In the genomic region with DNA sequence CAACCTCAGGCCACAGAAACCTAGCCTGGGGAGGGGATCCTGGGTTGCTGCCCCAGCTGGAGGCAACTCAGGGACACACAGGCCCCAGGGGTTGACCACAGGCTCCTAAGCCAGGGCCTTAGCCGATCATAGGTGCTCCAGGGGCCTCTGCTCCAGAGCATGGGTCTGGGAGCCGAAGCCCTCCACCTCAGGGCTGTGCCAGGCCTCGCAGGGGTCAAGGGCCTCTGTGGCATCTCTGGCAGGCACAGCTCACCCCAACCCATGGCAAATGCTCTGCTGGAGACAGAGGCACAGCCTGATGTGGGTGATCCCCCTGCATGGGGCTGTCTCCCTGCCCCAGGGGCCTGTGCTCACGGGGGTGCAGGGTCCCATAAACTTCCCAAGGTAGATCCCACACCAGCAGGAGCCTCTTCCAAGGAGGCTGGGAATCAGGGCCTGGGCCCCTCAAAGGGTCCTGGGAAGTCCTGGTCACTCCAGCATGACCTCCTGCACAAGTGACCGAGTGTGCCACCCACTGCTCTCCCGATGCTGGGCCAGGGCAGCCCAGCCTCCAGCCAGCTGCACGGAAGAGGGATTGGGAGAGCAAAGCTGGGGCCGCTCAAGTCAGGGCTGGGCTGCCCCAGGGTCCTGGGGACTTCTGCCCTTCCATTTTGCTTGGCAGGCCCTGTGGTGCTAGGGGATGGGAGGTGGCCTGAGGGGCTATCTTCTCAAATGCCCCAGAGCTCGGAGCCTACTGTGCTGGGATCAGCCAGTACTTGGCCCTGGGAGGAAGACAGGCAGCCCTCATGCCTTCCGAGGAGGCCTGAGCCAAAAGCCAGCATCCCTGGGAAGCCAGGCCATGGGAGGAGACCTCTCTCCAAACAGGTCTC, we compare ENCODE assay signal across 19 cellular contexts. TPM values are rescaled to one million over a fixed set of nuclear protein-coding genes. Genes with fewer than 3 reads are reported as not detected.
DNase-seq lines count a peak whose midpoint lies in the region; ATAC-seq, FAIRE-seq and TF ChIP-seq lines count a peak whose summit lies in the region.
"Had no signal": no experiment of that assay in that cellular context is flagged by ENCODE, and none has a peak within 500 bp of the region (broad histone marks: within the 10 kb centered on the region; RNA-seq: fewer than 3 reads in every experiment).

No MANE protein-coding gene starts in this region.

- peak overlapping the region; percentile 41 for H4K5ac ChIP-seq in H1 (ENCODE audit: insufficient read length, low read depth, low read length)

- H3K4me3 ChIP-seq in A673 (ENCODE audit: low read depth, low read length, poor library complexity, severe bottlenecking), result no peak overlapping the region
- no peak overlapping the region for H3K4me3 ChIP-seq in HEK293 (ENCODE audit: low read depth, low read length)
- no peak overlapping the region for H3K4me3 ChIP-seq in H1 (ENCODE audit: extremely low read depth in 1 of 4, insufficient read depth in 2 of 4, low read depth in 3 of 4, low read length in 4 of 4)
- H3K4me3 ChIP-seq in osteoblast (ENCODE audit: insufficient read depth, low read length), result no peak overlapping the region
- H3K4me3 ChIP-seq: cardiac muscle cell, upper lobe of left lung had no signal

- no peak overlapping the region for H3K9ac ChIP-seq in H1 (replicated peaks in 1 of 4; ENCODE audit: extremely low read depth in 1 of 4, low read depth in 3 of 4, low read length in 3 of 4)
- H3K9ac ChIP-seq: KMS-11 had no signal

- H2BK15ac ChIP-seq in H1 (ENCODE audit: low read length), result peak overlapping the region; percentile 97

- no peaks in the 10 kb centered on the region for H3K79me2 ChIP-seq in H1 (ENCODE audit: control insufficient read depth in 1 of 2, insufficient read depth in 2 of 2, low read length in 2 of 2)
- no peaks in the 10 kb centered on the region for H3K79me2 ChIP-seq in osteoblast (ENCODE audit: insufficient read depth, low read length)

- H4K20me1 ChIP-seq in H1 (replicated peaks in 1 of 2; ENCODE audit: control insufficient read depth in 1 of 2, insufficient read depth in 2 of 2, low read length in 2 of 2) (peaks cover 0 to 4% of the 10 kb centered on the region in 2 experiments), osteoblast (ENCODE audit: insufficient read depth, low read length) (no peaks in the 10 kb centered on the region)

- H3K23me2 ChIP-seq in H1 (ENCODE audit: low read depth, low read length), result peaks cover 6% of the 10 kb centered on the region

- no peak for TF ChIP-seq EP300 in H1 (IDR thresholded peaks at IDR 0.05; ENCODE audit: borderline replicate concordance in 1 of 2, low read depth in 2 of 2, low read length in 2 of 2)

- H3K14ac ChIP-seq in H1 (ENCODE audit: insufficient read length), result no peak overlapping the region

- H3K9me3 ChIP-seq in A673 (ENCODE audit: low read depth, low read length, poor library complexity, severe bottlenecking) (no peaks in the 10 kb centered on the region), HEK293 (ENCODE audit: control insufficient read depth, insufficient read depth, low read depth, low read length) (no peaks in the 10 kb centered on the region), H1 (ENCODE audit: insufficient read depth in 2 of 2, low read depth in 1 of 2, low read length in 1 of 2) (no peaks in the 10 kb centered on the region), osteoblast (ENCODE audit: low read depth, low read length) (no peaks in the 10 kb centered on the region)
- H3K9me3 ChIP-seq: upper lobe of left lung had no signal

- H4K91ac ChIP-seq in H1 (replicated peaks; ENCODE audit: insufficient read length, low read length), result peak overlapping the region; percentile 51

- no peaks in the 10 kb centered on the region for H3K36me3 ChIP-seq in A673 (ENCODE audit: insufficient read depth, low read length, poor library complexity, severe bottlenecking)
- no peaks in the 10 kb centered on the region for H3K36me3 ChIP-seq in HEK293 (ENCODE audit: control insufficient read depth in 2 of 2, insufficient read depth in 1 of 2, low read length in 2 of 2)
- H3K36me3 ChIP-seq in H1 (ENCODE audit: control insufficient read depth in 2 of 4, insufficient read depth in 4 of 4, low read length in 3 of 4), result no peaks in the 10 kb centered on the region
- no peaks in the 10 kb centered on the region for H3K36me3 ChIP-seq in osteoblast (ENCODE audit: insufficient read depth, low read length)
- H3K36me3 ChIP-seq: cardiac muscle cell, upper lobe of left lung had no signal

- H2BK12ac ChIP-seq in H1 (ENCODE audit: low read depth, low read length), result peak overlapping the region; percentile 63; the same call in 1 of the 2 replicates

- H2BK120ac ChIP-seq in H1 (replicated peaks; ENCODE audit: low read depth, low read length), result no peak overlapping the region

- H3K27me3 ChIP-seq in A673 (replicated peaks; ENCODE audit: insufficient read depth, low read depth, low read length, poor library complexity) (no peaks in the 10 kb centered on the region), H1 (replicated peaks in 1 of 4; ENCODE audit: control insufficient read depth in 3 of 4, extremely low read depth in 1 of 4, insufficient read depth in 3 of 4, low read length in 3 of 4) (peaks cover 0 to 15% (median 10%) of the 10 kb centered on the region in 4 experiments; a peak in 5 of 7 replicates), osteoblast (ENCODE audit: insufficient read depth, low read length) (peaks cover 5% of the 10 kb centered on the region)
- H3K27me3 ChIP-seq: cardiac muscle cell, upper lobe of left lung had no signal

- H3K4ac ChIP-seq in H1 (replicated peaks; ENCODE audit: insufficient read length, low read depth, low read length), result peak overlapping the region; percentile 83

- H3K4me1 ChIP-seq in A673 (ENCODE audit: insufficient read depth, low read length, poor library complexity, severe bottlenecking), result peaks cover 25% of the 10 kb centered on the region
- no peaks in the 10 kb centered on the region for H3K4me1 ChIP-seq in HEK293 (ENCODE audit: control insufficient read depth, insufficient read depth, low read length)
- H3K4me1 ChIP-seq in H1 (replicated peaks in 1 of 4; ENCODE audit: control insufficient read depth in 3 of 4, insufficient read depth in 4 of 4, low read length in 3 of 4), result peaks cover 0 to 30% (median 23%) of the 10 kb centered on the region in 4 experiments; a peak in 6 of 7 replicates
- H3K4me1 ChIP-seq in osteoblast (ENCODE audit: insufficient read depth, low read length), result peaks cover 16% of the 10 kb centered on the region

- no peak for ATAC-seq in GM21825 (IDR thresholded peaks at IDR 0.05; ENCODE audit: unreplicated experiment)
- ATAC-seq: activated naive CD4-positive, alpha-beta T cell treated with anti-CD3 and anti-CD28 coated beads, Interleukin-2, amount 50 U/mL, for 72 hours had no signal

- peak overlapping the region; percentile 81 for H3K18ac ChIP-seq in H1 (ENCODE audit: extremely low read depth, low read length)

- TF ChIP-seq RAD21 in H1 (IDR thresholded peaks at IDR 0.05 in 1 of 2, conservative IDR thresholded peaks at IDR 0.05 in 1 of 2; ENCODE audit: low read depth in 2 of 2, low read length in 2 of 2), result no peak

- H3K79me1 ChIP-seq in H1 (ENCODE audit: low read depth, low read length), result no peaks in the 10 kb centered on the region

- BruUV-seq in A673 (replicated peaks; lab: Mats Ljungman, UMichigan), result no TSS peak

- TF ChIP-seq POLR2A in H1 (IDR thresholded peaks at IDR 0.05; ENCODE audit: control extremely low read depth in 1 of 2, low read depth in 2 of 2, low read length in 2 of 2), result no peak
- no peak for TF ChIP-seq POLR2A in GM12892 (IDR thresholded peaks at IDR 0.05; ENCODE audit: low read depth, low read length)

- TF ChIP-seq CTCF in A673 (conservative IDR thresholded peaks at IDR 0.05; ENCODE audit: low read depth, low read length) (0 out of 2 replicates have a peak, but pooled peaks have one; percentile 4), HEK293 (tag by site-specific recombination; IDR thresholded peaks at IDR 0.05) (no peak), H1 (IDR thresholded peaks at IDR 0.05; ENCODE audit: control extremely low read depth in 1 of 3, insufficient read depth in 1 of 3, low read depth in 1 of 3, low read length in 3 of 3) (no peak), osteoblast (IDR thresholded peaks at IDR 0.05; ENCODE audit: extremely low read depth, low read depth, low read length) (no peak)

- H4K8ac ChIP-seq in H1 (ENCODE audit: extremely low read depth, insufficient read depth, low read length), result peak overlapping the region; percentile 80

- no peak overlapping the region; the same call in 1 of the 2 replicates for H2BK20ac ChIP-seq in H1 (ENCODE audit: low read length)

- H2AK5ac ChIP-seq in H1 (ENCODE audit: low read depth, low read length), result no peak overlapping the region; the same call in 1 of the 2 replicates

- no peak overlapping the region for H3K23ac ChIP-seq in H1 (ENCODE audit: insufficient read length)

- CTCF ChIA-PET in A673 (lab: Charles Lee), result no interaction called here
- CTCF ChIA-PET in HEK293 (lab: Yijun Ruan, JAX), result interaction anchor here (1.2 kb wide), 1 partner anchor 31 kb away, joined by 4 read pairs; no protein-coding TSS in a partner anchor
- CTCF ChIA-PET in H1 (lab: Charles Lee; ENCODE audit: partially characterized antibody), result interaction anchor here (0.6 to 3.0 kb wide), 14 partner anchors 11 to 211 kb away, joined by 3 to 13 read pairs (median 4); no protein-coding TSS in a partner anchor

- POLR2A ChIA-PET in A673 (lab: Charles Lee; ENCODE audit: low non-redundant PET), result no interaction called here
- POLR2A ChIA-PET in HEK293 (lab: Yijun Ruan, JAX), result no interaction called here
- POLR2A ChIA-PET in H1 (lab: Charles Lee; ENCODE audit: partially characterized antibody), result interaction anchor here (0.8 to 1.6 kb wide), 2 partner anchors 92 to 155 kb away, joined by 4 to 5 read pairs; no protein-coding TSS in a partner anchor

- intact Hi-C loops in A673 (cut with micrococcal nuclease; ENCODE audit: unreplicated experiment), result no loop called here

- H3K56ac ChIP-seq in H1 (replicated peaks; ENCODE audit: insufficient read length, low read depth, low read length), result no peak overlapping the region

- WGBS in H1 (ENCODE audit: extremely low coverage in 1 of 2, insufficient coverage in 1 of 2, insufficient read length in 1 of 2, insufficient replicate concordance in 2 of 2, low coverage in 1 of 2, low lambda C conversion rate in 2 of 2, missing lambda C conversion rate in 1 of 2), 2 experiments, result 91% methylated on average over 8 of the region's 10 CpGs; no CpG with 5 or more reads in 1 of the 2 experiments

- H2AFZ ChIP-seq in H1 (ENCODE audit: low read length), result 0 out of 2 replicates have a peak overlapping the region, but pooled peaks have one; percentile 26
- H2AFZ ChIP-seq in osteoblast (ENCODE audit: low read length), result peak overlapping the region; percentile 22

- FAIRE-seq in H1 (lab: Jason Lieb, UNC), result no peak
- no peak for FAIRE-seq in GM12892 (lab: Jason Lieb, UNC)

- H3K27ac ChIP-seq in A673 (ENCODE audit: low read depth, low read length, poor library complexity, severe bottlenecking) (peak overlapping the region; percentile 77), HEK293 (ENCODE audit: extremely low read depth, low read depth, low read length) (no peak overlapping the region), H1 (ENCODE audit: low read depth, low read length) (no peak overlapping the region), osteoblast (ENCODE audit: low read depth, low read length) (no peak overlapping the region)
- H3K27ac ChIP-seq: cardiac muscle cell, KMS-11, upper lobe of left lung had no signal

- H2BK5ac ChIP-seq in H1 (ENCODE audit: low read depth, low read length), result peak overlapping the region; percentile 71; the same call in 1 of the 2 replicates

- DNase-seq in A673 (ENCODE audit: low spot score) (no peak), H1 (ENCODE audit: low read depth in 1 of 2, low spot score in 2 of 2) (no peak), osteoblast (ENCODE audit: insufficient read length, low spot score, missing footprints) (no peak), LoVo (ENCODE audit: low spot score) (no peak), GM12892 (ENCODE audit: insufficient read length) (no peak), NCI-H2081 (lab: John Stamatoyannopoulos, UW) (no peak)
- DNase-seq: ACHN; naive B cell; NCI-H1092 treated with DMSO at 0.1 percent for 48 hours; NK-92 treated with Interleukin-12 subunit alpha and Interleukin-12 subunit beta, amount 100 ng/mL, for 24 hours; stimulated activated CD4-positive, alpha-beta T cell treated with anti-CD3 and anti-CD28 coated beads, Interleukin-2, amount 100 ng/mL, for 24 hours had no signal

- H3K4me2 ChIP-seq in H1 (ENCODE audit: insufficient read depth in 1 of 2, low read depth in 2 of 2, low read length in 2 of 2), result peak overlapping the region in 1 of 2 experiments; percentile 50; a peak in 2 of 4 replicates
- H3K4me2 ChIP-seq in osteoblast (ENCODE audit: insufficient read depth, low read length), result peak overlapping the region; percentile 60
- H3K4me2 ChIP-seq: KMS-11 had no signal

RNA-seq across cellular contexts. Expression of gene PRSS38, which starts 22.2 kb away (rescaled TPM):
- total RNA-seq in A673 (2021) (not detected in 2 replicates), osteoblast (not detected in 2 replicates)
- total RNA-seq in H1 (2021; fragmentation: NEBNext Ultra II Directional; extraction: Animal tissue kit (Norgen Biotek cat#: 25700)), result not detected in 2 replicates
- polyA plus RNA-seq in H1 (2011; rRNA removed), result not detected in 2 replicates
- polyA plus RNA-seq in H1 (2011; cell fraction: cytosol; rRNA removed), result not detected
- polyA plus RNA-seq in H1 (2011; cell fraction: nucleus; rRNA removed), result not detected
- not detected in 4 replicates for polyA plus RNA-seq in H1 (2012, experiment 1 of 2)
- not detected for polyA plus RNA-seq in H1 (2012, experiment 2 of 2)
- polyA plus RNA-seq in H1 (2013, experiment 1 of 2), result not detected
- not detected for polyA plus RNA-seq in H1 (2013, experiment 2 of 2)
- not detected in 2 replicates for polyA minus RNA-seq in H1 (2011; rRNA and poly(A)+ RNA removed)
- not detected for polyA minus RNA-seq in H1 (2011; cell fraction: cytosol; rRNA and poly(A)+ RNA removed)
- polyA minus RNA-seq in H1 (2011; cell fraction: nucleus; rRNA and poly(A)+ RNA removed), result not detected
- not detected for polyA plus RNA-seq in GM12892 (2012; ENCODE audit: missing spikeins)
- total RNA-seq: activated naive CD4-positive, alpha-beta T cell treated with anti-CD3 and anti-CD28 coated beads, Interleukin-2, amount 50 U/mL, for 72 hours; cardiac muscle cell; renal cortical epithelial cell; Right ventricle myocardium inferior; upper lobe of left lung had no signal
- polyA plus RNA-seq: cardiac muscle cell had no signal

RNA-seq across cellular contexts. Expression of gene SNAP47, which starts 58.1 kb away (rescaled TPM):
- total RNA-seq in A673 (2021) (36.4 and 40.8 TPM in 2 replicates), osteoblast (47.7 and 51.4 TPM in 2 replicates)
- 34.5 and 42.2 TPM in 2 replicates for total RNA-seq in H1 (2021; fragmentation: NEBNext Ultra II Directional; extraction: Animal tissue kit (Norgen Biotek cat#: 25700))
- polyA plus RNA-seq in H1 (2011; rRNA removed), result 37.6 and 50.6 TPM in 2 replicates
- 49.1 TPM for polyA plus RNA-seq in H1 (2011; cell fraction: cytosol; rRNA removed)
- polyA plus RNA-seq in H1 (2011; cell fraction: nucleus; rRNA removed), result 50.5 TPM
- 35.1 to 40.8 TPM (median 39.9 TPM) in 4 replicates for polyA plus RNA-seq in H1 (2012, experiment 1 of 2)
- 46.2 TPM for polyA plus RNA-seq in H1 (2012, experiment 2 of 2)
- 20.2 TPM for polyA plus RNA-seq in H1 (2013, experiment 1 of 2)
- 20.5 TPM for polyA plus RNA-seq in H1 (2013, experiment 2 of 2)
- polyA minus RNA-seq in H1 (2011; rRNA and poly(A)+ RNA removed), result 38.0 and 45.5 TPM in 2 replicates
- polyA minus RNA-seq in H1 (2011; cell fraction: cytosol; rRNA and poly(A)+ RNA removed), result 21.7 TPM
- polyA minus RNA-seq in H1 (2011; cell fraction: nucleus; rRNA and poly(A)+ RNA removed), result 58.7 TPM
- 22.3 TPM for polyA plus RNA-seq in GM12892 (2012; ENCODE audit: missing spikeins)

RNA-seq across cellular contexts. Expression of gene JMJD4, which starts 58.2 kb away (rescaled TPM):
- total RNA-seq in A673 (2021), result 20.7 and 23.2 TPM in 2 replicates
- total RNA-seq in H1 (2021; fragmentation: NEBNext Ultra II Directional; extraction: Animal tissue kit (Norgen Biotek cat#: 25700)), result 13.0 and 13.2 TPM in 2 replicates
- polyA plus RNA-seq in H1 (2011; rRNA removed), result 23.3 and 34.0 TPM in 2 replicates
- 16.8 TPM for polyA plus RNA-seq in H1 (2011; cell fraction: cytosol; rRNA removed)
- 32.3 TPM for polyA plus RNA-seq in H1 (2011; cell fraction: nucleus; rRNA removed)
- 7.5 to 14.7 TPM (median 13.9 TPM) in 4 replicates for polyA plus RNA-seq in H1 (2012, experiment 1 of 2)
- polyA plus RNA-seq in H1 (2012, experiment 2 of 2), result 14.4 TPM
- 6.7 TPM for polyA plus RNA-seq in H1 (2013, experiment 1 of 2)
- 6.6 TPM for polyA plus RNA-seq in H1 (2013, experiment 2 of 2)
- polyA minus RNA-seq in H1 (2011; rRNA and poly(A)+ RNA removed), result 28.2 and 34.3 TPM in 2 replicates
- polyA minus RNA-seq in H1 (2011; cell fraction: cytosol; rRNA and poly(A)+ RNA removed), result 14.8 TPM
- polyA minus RNA-seq in H1 (2011; cell fraction: nucleus; rRNA and poly(A)+ RNA removed), result 83.8 TPM
- 27.5 and 30.4 TPM in 2 replicates for total RNA-seq in osteoblast
- 8.5 TPM for polyA plus RNA-seq in GM12892 (2012; ENCODE audit: missing spikeins)
